8 cellular contexts compared by ENCODE assay signal in the genomic region with DNA sequence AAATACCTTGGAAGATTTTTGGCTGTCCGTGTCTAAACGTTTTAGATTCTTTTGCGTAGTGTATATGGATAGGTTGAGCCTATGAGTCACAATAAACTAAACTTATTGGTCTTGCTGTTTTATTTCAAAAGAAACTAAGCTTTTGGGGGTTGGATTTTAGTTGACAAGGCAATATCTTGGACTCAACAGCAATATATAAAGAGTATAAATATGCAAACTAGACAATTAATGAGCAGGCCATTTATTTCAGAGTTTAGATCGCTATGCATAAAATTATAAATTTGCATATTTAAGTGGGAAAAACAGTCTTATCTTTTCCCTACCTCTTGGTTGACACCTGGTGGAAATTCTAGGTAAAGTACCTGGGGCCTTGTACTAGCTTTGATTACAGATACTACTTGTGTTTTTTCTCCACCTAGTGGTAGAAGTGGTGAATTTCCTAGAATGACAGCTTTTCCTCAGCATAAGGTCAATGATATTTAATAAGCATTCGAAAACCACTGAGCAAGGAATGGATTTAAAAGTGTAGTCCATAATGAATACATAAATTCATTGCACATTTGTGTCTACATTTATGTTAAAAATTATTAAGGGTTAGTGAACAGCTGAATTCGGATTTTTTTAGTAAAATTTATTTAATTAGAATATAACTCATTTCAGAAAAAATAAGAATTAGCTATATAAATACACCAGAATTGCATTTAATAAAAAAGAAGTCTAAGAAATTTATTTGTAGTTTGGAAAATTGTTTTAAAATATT. TPM values are rescaled to one million over a fixed set of nuclear protein-coding genes. Genes with fewer than 3 reads are reported as not detected.
A peak's percentile ranks its signal among the peaks of the same experiment; 100 is the strongest.
DNase-seq lines count a peak whose midpoint lies in the region; ATAC-seq and TF ChIP-seq lines count a peak whose summit lies in the region.

No MANE protein-coding gene starts in this region.

- H3K4me2 ChIP-seq in DOHH2 (ENCODE audit: low read length) (peak overlapping the region; percentile 77), PC-3 (ENCODE audit: low read length) (peak overlapping the region; percentile 84)

- H3K27me3 ChIP-seq in DOHH2 (ENCODE audit: control insufficient read depth, low read length) (no peaks in the 10 kb centered on the region), PC-3 (ENCODE audit: low read length) (no peaks in the 10 kb centered on the region)

- H3K9me3 ChIP-seq in DOHH2 (ENCODE audit: control insufficient read depth, insufficient read depth, low read length) (no peaks in the 10 kb centered on the region), PC-3 (ENCODE audit: low read length) (no peaks in the 10 kb centered on the region)

- H3K27me3 Mint-ChIP-seq in brain, result peaks cover 32% of the 10 kb centered on the region
- peaks cover 8 to 28% (median 16%) of the 10 kb centered on the region in 3 donors for H3K27me3 Mint-ChIP-seq in immature natural killer cell (ENCODE audit: low read depth in 3 of 3)

- CTCF ChIA-PET in PC-3 (lab: Charles Lee), result interaction anchor here (0.5 to 2.7 kb wide), 7 partner anchors 34 to 519 kb away, joined by 3 to 39 read pairs (median 5); no protein-coding TSS in a partner anchor

- peak overlapping the region; percentile 92 for H3K9ac ChIP-seq in PC-3 (ENCODE audit: low read length)

- peak overlapping the region; percentile 98 to 100 (median 100) for H3K27ac Mint-ChIP-seq in brain
- peak overlapping the region; percentile 92 to 100 (median 99) for H3K27ac Mint-ChIP-seq in immature natural killer cell

- ATAC-seq in GM21526 (IDR thresholded peaks at IDR 0.05; ENCODE audit: low FRiP score, unreplicated experiment) (peak; percentile 15), PC-3 (0 out of 2 replicates have a peak, but pooled peaks have one; percentile 1), HG02571 (IDR thresholded peaks at IDR 0.05; ENCODE audit: unreplicated experiment) (no peak)

- H3K4me3 Mint-ChIP-seq in brain (peak overlapping the region; percentile 92 to 100 (median 96)), immature natural killer cell (peak overlapping the region; percentile 94 to 100 (median 99))

- TF ChIP-seq CTCF in DOHH2 (IDR thresholded peaks at IDR 0.05; ENCODE audit: low read depth, low read length, poor library complexity, severe bottlenecking) (peak; percentile 93), LNCAP (IDR thresholded peaks at IDR 0.05) (peak; percentile 94), PC-3 (conservative IDR thresholded peaks at IDR 0.05; ENCODE audit: low read depth, low read length) (peak; percentile 100), brain (conservative IDR thresholded peaks at IDR 0.05) (peak; percentile 99 to 100)

- H3K4me1 ChIP-seq in DOHH2 (ENCODE audit: control insufficient read depth, low read length) (peaks cover 9% of the 10 kb centered on the region), PC-3 (ENCODE audit: insufficient read depth, low read length) (peaks cover 8% of the 10 kb centered on the region; the same call in 1 of the 2 replicates)

- peak overlapping the region; percentile 79 for H2AFZ ChIP-seq in PC-3 (ENCODE audit: low read length)

- H3K36me3 ChIP-seq in DOHH2 (ENCODE audit: control insufficient read depth, low read length), result peaks cover 22% of the 10 kb centered on the region
- H3K36me3 ChIP-seq in PC-3 (ENCODE audit: low read depth, low read length), result no peaks in the 10 kb centered on the region

- H3K4me1 Mint-ChIP-seq in brain (peaks cover 20% of the 10 kb centered on the region), immature natural killer cell (peaks cover 27 to 33% of the 10 kb centered on the region in 2 donors)

- H3K4me3 ChIP-seq in DOHH2 (ENCODE audit: low read length) (peak overlapping the region; percentile 95), PC-3 (ENCODE audit: low read length) (peak overlapping the region; percentile 85), skin epidermis (peak overlapping the region in 6 of 7 experiments; percentile 61 to 84 (median 72))

- H3F3A ChIP-seq in DOHH2 (ENCODE audit: control insufficient read depth, insufficient read depth) (peaks cover 20% of the 10 kb centered on the region), PC-3 (ENCODE audit: low read length, unreplicated experiment) (peaks cover 10% of the 10 kb centered on the region)

- H3K79me2 ChIP-seq in DOHH2 (ENCODE audit: control insufficient read depth, low read length) (peaks cover 39% of the 10 kb centered on the region), PC-3 (ENCODE audit: low read length) (peaks cover 28% of the 10 kb centered on the region)

- peak overlapping the region; percentile 91 for H3K27ac ChIP-seq in DOHH2 (ENCODE audit: low read depth, low read length)
- H3K27ac ChIP-seq in PC-3 (ENCODE audit: low read length), result peak overlapping the region; percentile 90
- H3K27ac ChIP-seq in skin epidermis, result peak overlapping the region in 20 of 21 experiments; percentile 71 to 100 (median 97)

- no TSS peak for BruUV-seq in PC-3 (replicated peaks; lab: Mats Ljungman, UMichigan)

- no peaks in the 10 kb centered on the region for H4K20me1 ChIP-seq in DOHH2 (ENCODE audit: control insufficient read depth, insufficient read depth, low read depth, low read length)
- no peaks in the 10 kb centered on the region for H4K20me1 ChIP-seq in PC-3 (ENCODE audit: low read length)

- H3K36me3 Mint-ChIP-seq in brain (peaks cover 21% of the 10 kb centered on the region), immature natural killer cell (peaks cover 0 to 3% (median 1%) of the 10 kb centered on the region in 3 donors)

- H3K9me3 Mint-ChIP-seq in brain, result peaks cover 0 to 10% (median 2%) of the 10 kb centered on the region in 5 experiments
- no peaks in the 10 kb centered on the region for H3K9me3 Mint-ChIP-seq in immature natural killer cell

- H3K9me2 ChIP-seq in DOHH2 (replicated peaks; ENCODE audit: control insufficient read depth, low read length), result no peaks in the 10 kb centered on the region
- no peaks in the 10 kb centered on the region for H3K9me2 ChIP-seq in PC-3 (replicated peaks; ENCODE audit: low read length)

- intact Hi-C loops in PC-3 (cut with micrococcal nuclease), result loop anchor here (1.0 to 2.0 kb wide), 6 partner anchors 34 to 518 kb away; no protein-coding TSS in a partner anchor

- DNase-seq in PC-3, result peak; percentile 98
- peak; percentile 79 to 82 (median 81) for DNase-seq in immature natural killer cell

- POLR2A ChIA-PET in PC-3 (lab: Charles Lee; ENCODE audit: unreplicated experiment), result interaction anchor here (0.6 kb wide), 1 partner anchor 39 kb away, joined by 3 read pairs; no protein-coding TSS in a partner anchor

RNA-seq across cellular contexts. Expression of a gene that starts 1.7 kb away (rescaled TPM):
- total RNA-seq in PC-3 (2014; rRNA removed), result 39.5 and 40.3 TPM in 2 replicates
- 16.4 TPM for polyA plus RNA-seq in brain (ENCODE audit: insufficient read depth, low read depth, low replicate concordance)
- 10 to 100 TPM; 39.1 to 51.5 (median 50.3) TPM for polyA plus RNA-seq in immature natural killer cell
